In genomic region chr17:41683441-41684007, GRCh38 we compare ENCODE assay signal across 20 cellular contexts. TPM values are rescaled to one million over a fixed set of nuclear protein-coding genes. Genes with fewer than 3 reads are reported as not detected.
"Had no signal": no experiment of that assay in that cellular context is flagged by ENCODE, and none has a peak within 500 bp of the region (broad histone marks: within the 10 kb centered on the region; RNA-seq: fewer than 3 reads in every experiment).

No MANE protein-coding gene starts in this region.

- ATAC-seq: activated naive CD4-positive, alpha-beta T cell treated with anti-CD3 and anti-CD28 coated beads, Interleukin-2, amount 50 U/mL, for 72 hours; left lobe of liver; natural killer cell; WTC11 had no signal

- H3K27ac ChIP-seq: brain microvascular endothelial cell, esophagus squamous epithelium, testis had no signal

- H3K27me3 ChIP-seq: brain microvascular endothelial cell, esophagus squamous epithelium, testis had no signal

- H3K36me3 ChIP-seq: brain microvascular endothelial cell, esophagus squamous epithelium had no signal

- H3K4me3 ChIP-seq: esophagus squamous epithelium, testis had no signal

- DNase-seq: activated CD4-positive, alpha-beta T cell treated with anti-CD3 and anti-CD28 coated beads, Interleukin-2, amount 50 U/mL, for 1 hour; activated T-cell treated with anti-CD3 and anti-CD28 coated beads, Interleukin-2, amount 50 U/mL, for 1 hour; amniotic stem cell; brain microvascular endothelial cell; esophagus squamous epithelium; foreskin fibroblast; immature natural killer cell; natural killer cell; stimulated activated CD4-positive, alpha-beta T cell treated with anti-CD3 and anti-CD28 coated beads, Interleukin-4, amount 100 ng/mL, for 1 hour; stimulated activated CD8-positive, alpha-beta memory T cell treated with anti-CD3 and anti-CD28 coated beads, Interleukin-4, amount 100 ng/mL, for 48 hours; testis had no signal

- H3K9me3 ChIP-seq: esophagus squamous epithelium, testis had no signal

RNA-seq across cellular contexts. Expression of gene GAST, which starts 28.6 kb away (rescaled TPM):
- total RNA-seq: activated naive CD4-positive, alpha-beta T cell treated with anti-CD3 and anti-CD28 coated beads, Interleukin-2, amount 50 U/mL, for 72 hours; cerebellum; esophagus squamous epithelium; left lobe of liver; mucosa of gallbladder; natural killer cell; osteocyte; pulmonary artery endothelial cell; T-helper 1 cell treated with Interleukin-12 subunit alpha and Interleukin-12 subunit beta and Interleukin-4 antibody, amounts not matched to agents 30 ng/mL and 1 ng/mL, for 36 hours; testis; urinary bladder; WTC11 had no signal

RNA-seq across cellular contexts. Expression of gene HAP1, which starts 50.9 kb away (rescaled TPM):
- total RNA-seq: activated naive CD4-positive, alpha-beta T cell treated with anti-CD3 and anti-CD28 coated beads, Interleukin-2, amount 50 U/mL, for 72 hours; left lobe of liver; natural killer cell; urinary bladder had no signal

RNA-seq across cellular contexts. Expression of gene KRT17, which starts 59.1 kb away (rescaled TPM):
- total RNA-seq: left lobe of liver, mucosa of gallbladder, natural killer cell had no signal
